7 cellular contexts compared by ENCODE assay signal in the genomic region with DNA sequence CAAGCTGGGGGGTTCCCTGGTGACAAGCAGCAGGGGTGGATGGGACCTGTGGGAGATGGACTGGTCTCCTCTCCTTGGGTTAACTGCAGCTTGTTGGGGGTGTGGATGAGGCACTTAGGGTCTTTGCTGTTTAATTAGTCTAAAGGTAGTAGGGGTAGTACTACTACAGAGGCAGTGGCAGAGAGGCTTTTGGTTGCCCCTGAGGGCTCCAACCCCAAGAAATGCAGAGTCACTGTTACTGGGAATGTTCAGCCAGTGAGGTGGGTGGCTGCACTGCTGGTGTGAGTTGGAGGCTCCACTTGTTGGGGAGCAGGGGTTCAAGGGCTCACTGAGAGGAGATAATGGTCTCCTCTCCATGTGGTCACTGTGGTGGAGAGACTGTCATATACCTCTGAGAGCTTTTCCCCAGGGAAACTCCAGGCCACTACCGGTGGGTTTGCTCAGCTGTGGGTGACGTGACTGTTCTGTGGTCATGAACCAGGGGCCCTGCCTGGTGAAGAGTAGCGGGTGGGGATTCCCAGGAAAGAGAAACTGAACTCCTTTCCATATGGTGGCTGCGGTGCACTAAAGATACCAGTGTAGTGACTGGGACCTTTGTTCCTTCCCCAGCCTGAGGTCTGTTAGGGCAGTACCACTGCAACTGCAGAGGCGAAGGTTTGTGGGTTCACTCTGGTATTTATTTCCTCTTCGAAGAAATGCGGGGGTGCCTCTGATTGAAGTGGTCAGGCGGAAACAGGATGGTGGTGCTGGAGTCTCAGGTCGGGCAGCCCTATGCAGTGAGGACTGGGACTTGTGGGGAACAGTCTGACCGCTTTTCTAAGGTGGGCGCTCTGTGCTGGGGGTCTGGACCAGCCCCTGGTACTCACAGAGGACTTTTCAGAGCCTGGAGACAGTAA.
DNase-seq lines count a peak whose midpoint lies in the region; ATAC-seq and TF ChIP-seq lines count a peak whose summit lies in the region.

No MANE protein-coding gene starts in this region.

- no peak for TF ChIP-seq CTCF in natural killer cell (IDR thresholded peaks at IDR 0.05)

- intact Hi-C loops in natural killer cell (cut with micrococcal nuclease), result no loop called here

- ATAC-seq in GM19463 (IDR thresholded peaks at IDR 0.05; ENCODE audit: unreplicated experiment), result peak; percentile 88
- ATAC-seq in HG03460 (IDR thresholded peaks at IDR 0.05; ENCODE audit: unreplicated experiment), result peak; percentile 83
- ATAC-seq in natural killer cell, result peak; percentile 73 to 87 (median 84)
- ATAC-seq in left lobe of liver, result no peak

- peak overlapping the region; percentile 80 for H3K27ac Mint-ChIP-seq in activated CD4-positive, alpha-beta memory T cell treated with anti-CD3 and anti-CD28 coated beads, Interleukin-2, amount 10 ng/mL, durations not matched to agents 7 days and 5 days
- peak overlapping the region; percentile 59 to 67 for H3K27ac Mint-ChIP-seq in natural killer cell

- CTCF ChIA-PET in activated CD4-positive, alpha-beta memory T cell treated with anti-CD3 and anti-CD28 coated beads, Interleukin-2, amount 10 ng/mL, durations not matched to agents 7 days and 5 days (lab: Charles Lee), result interaction anchor here (0.9 to 8.0 kb wide), 7 partner anchors 22 to 485 kb away, joined by 3 to 98 read pairs (median 3); a partner anchor contains a TSS

- H3K4me3 Mint-ChIP-seq in activated CD4-positive, alpha-beta memory T cell treated with anti-CD3 and anti-CD28 coated beads, Interleukin-2, amount 10 ng/mL, durations not matched to agents 7 days and 5 days, result peak overlapping the region; percentile 38
- H3K4me3 Mint-ChIP-seq in natural killer cell, result peak overlapping the region; percentile 81

- H3K4me1 Mint-ChIP-seq in activated CD4-positive, alpha-beta memory T cell treated with anti-CD3 and anti-CD28 coated beads, Interleukin-2, amount 10 ng/mL, durations not matched to agents 7 days and 5 days, result peaks cover 83% of the 10 kb centered on the region
- H3K4me1 Mint-ChIP-seq in natural killer cell, result peaks cover 60 to 67% of the 10 kb centered on the region in 2 donors

- POLR2A ChIA-PET in activated CD4-positive, alpha-beta memory T cell treated with anti-CD3 and anti-CD28 coated beads, Interleukin-2, amount 10 ng/mL, durations not matched to agents 7 days and 5 days (lab: Charles Lee), result interaction anchor here (0.6 to 9.0 kb wide), 10 partner anchors 9 to 158 kb away, joined by 3 to 149 read pairs (median 9); a partner anchor contains a TSS

- H3K9me3 Mint-ChIP-seq in activated CD4-positive, alpha-beta memory T cell treated with anti-CD3 and anti-CD28 coated beads, Interleukin-2, amount 10 ng/mL, durations not matched to agents 7 days and 5 days, result peaks cover 26% of the 10 kb centered on the region
- H3K9me3 Mint-ChIP-seq in natural killer cell, result no peaks in the 10 kb centered on the region

- peak; percentile 87 for DNase-seq in activated CD4-positive, alpha-beta memory T cell treated with anti-CD3 and anti-CD28 coated beads, Interleukin-2, amount 10 ng/mL, durations not matched to agents 7 days and 5 days
- peak; percentile 52 for DNase-seq in natural killer cell
- DNase-seq in NCI-H1694 treated with DMSO at 0.1 percent for 48 hours (lab: John Stamatoyannopoulos, UW), result no peak
- no peak for DNase-seq in NCI-H2081 treated with DMSO at 0.1 percent for 48 hours (lab: John Stamatoyannopoulos, UW)
- no peak for DNase-seq in left lobe of liver (ENCODE audit: low spot score)

- peaks cover 39% of the 10 kb centered on the region for H3K36me3 Mint-ChIP-seq in activated CD4-positive, alpha-beta memory T cell treated with anti-CD3 and anti-CD28 coated beads, Interleukin-2, amount 10 ng/mL, durations not matched to agents 7 days and 5 days (ENCODE audit: low read depth)
- H3K36me3 Mint-ChIP-seq in natural killer cell, result no peaks in the 10 kb centered on the region

- no peaks in the 10 kb centered on the region for H3K27me3 Mint-ChIP-seq in activated CD4-positive, alpha-beta memory T cell treated with anti-CD3 and anti-CD28 coated beads, Interleukin-2, amount 10 ng/mL, durations not matched to agents 7 days and 5 days
- no peaks in the 10 kb centered on the region for H3K27me3 Mint-ChIP-seq in natural killer cell (ENCODE audit: low read depth in 2 of 2)

Comparison
In these comparisons a context has a peak if more than half of its experiments do, and no peak if none do; other contexts are left out.
1. DNase-seq: peak in activated CD4-positive, alpha-beta memory T cell treated with anti-CD3 and anti-CD28 coated beads, Interleukin-2, amount 10 ng/mL, durations not matched to agents 7 days and 5 days (single experiment) and natural killer cell (single experiment); none in NCI-H1694 treated with DMSO at 0.1 percent for 48 hours (single experiment), NCI-H2081 treated with DMSO at 0.1 percent for 48 hours (single experiment) and left lobe of liver (single experiment).